8 cellular contexts compared by ENCODE assay signal in the genomic region with DNA sequence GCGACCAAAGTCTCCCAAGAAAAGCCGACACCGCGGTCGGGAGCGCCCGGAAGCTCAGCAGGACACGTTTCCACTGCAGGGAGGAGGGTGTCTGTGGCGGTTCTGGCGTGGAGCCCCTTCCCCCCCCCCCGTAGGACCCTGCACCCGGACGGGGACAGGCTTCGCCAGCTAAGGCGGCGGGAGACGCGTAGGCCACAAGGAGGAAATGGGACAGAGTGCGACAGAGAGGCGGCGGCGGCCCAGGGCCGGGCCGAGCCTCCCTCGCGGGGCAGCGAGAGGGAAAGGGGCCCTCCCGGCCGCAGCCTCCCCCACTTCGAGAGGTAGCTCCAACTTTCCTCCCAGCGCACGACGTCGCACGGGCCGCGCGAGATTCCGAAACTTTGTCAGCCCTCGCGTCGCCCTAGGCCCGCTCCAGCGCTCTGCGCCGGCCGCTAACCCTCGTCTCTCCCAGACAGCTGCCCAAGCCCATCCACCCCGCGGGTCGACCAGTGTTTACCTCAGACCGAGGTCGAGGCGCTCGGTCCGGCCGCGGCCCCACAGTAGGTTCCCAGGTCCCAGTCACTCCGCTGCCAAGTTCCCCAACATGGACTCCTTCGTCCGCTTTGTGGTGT. TPM values are rescaled to one million over a fixed set of nuclear protein-coding genes. Genes with fewer than 3 reads are reported as not detected.
DNase-seq lines count a peak whose midpoint lies in the region; ATAC-seq and TF ChIP-seq lines count a peak whose summit lies in the region.

No MANE protein-coding gene starts in this region.

- peak overlapping the region; percentile 75 for H3K4me3 ChIP-seq in RWPE2 (ENCODE audit: severe bottlenecking)
- peak overlapping the region; percentile 53 to 88 for H3K4me3 ChIP-seq in aorta (ENCODE audit: low read length in 2 of 2)

- peak; percentile 69 for DNase-seq in RWPE2 (ENCODE audit: low spot score)
- peak; percentile 33 to 54 (median 52) for DNase-seq in activated naive CD4-positive, alpha-beta T cell (lab: John Stamatoyannopoulos, UW)
- peak; percentile 91 for DNase-seq in cardiac septum (ENCODE audit: low spot score)
- no peak for DNase-seq in progenitor cell of endocrine pancreas (ENCODE audit: low spot score, unreplicated experiment)
- DNase-seq in aorta, result peak; percentile 83 to 89

- TF ChIP-seq CTCF in C4-2B (conservative IDR thresholded peaks at IDR 0.05) (no peak), RWPE2 (IDR thresholded peaks at IDR 0.05; ENCODE audit: poor library complexity, severe bottlenecking) (no peak), progenitor cell of endocrine pancreas (IDR thresholded peaks at IDR 0.05; ENCODE audit: unreplicated experiment) (no peak)

- 0% methylated on average over 51 to 61 of the region's 61 CpGs for WGBS in aorta, 2 donors

- H3K9me3 Mint-ChIP-seq in progenitor cell of endocrine pancreas (ENCODE audit: low read depth), result no peaks in the 10 kb centered on the region

- H3K27ac Mint-ChIP-seq in progenitor cell of endocrine pancreas, result peak overlapping the region; percentile 99

- H3K27me3 Mint-ChIP-seq in progenitor cell of endocrine pancreas, result no peaks in the 10 kb centered on the region

- intact Hi-C loops in cardiac septum (cut with DNase I) (loop anchor here (2.0 to 5.0 kb wide), 3 partner anchors 137 to 277 kb away; partner anchors contain the start of genes ARID2 and SLC38A1), aorta (cut with DNase I) (loop anchor here (2.0 to 10.0 kb wide), 4 partner anchors 58 to 362 kb away; partner anchors contain the start of gene ARID2 (in 1 of the 2))

- H3K4me3 Mint-ChIP-seq in progenitor cell of endocrine pancreas (ENCODE audit: low read depth), result peak overlapping the region; percentile 89

- H3K27ac ChIP-seq in C4-2B (peak overlapping the region; percentile 98), RWPE2 (ENCODE audit: poor library complexity, severe bottlenecking) (peak overlapping the region; percentile 88), aorta (ENCODE audit: low read depth in 1 of 2, low read length in 2 of 2) (peak overlapping the region; percentile 62 to 79)

- H3K9me3 ChIP-seq in RWPE2 (ENCODE audit: severe bottlenecking), result no peaks in the 10 kb centered on the region
- H3K9me3 ChIP-seq in aorta (ENCODE audit: control insufficient read depth, low read length), result no peaks in the 10 kb centered on the region

- peak; percentile 22 for ATAC-seq in GM19328 (IDR thresholded peaks at IDR 0.05; ENCODE audit: unreplicated experiment)
- peak; percentile 25 for ATAC-seq in HG03442 (IDR thresholded peaks at IDR 0.05; ENCODE audit: unreplicated experiment)
- peak; percentile 51 for ATAC-seq in RWPE2 (ENCODE audit: low read depth)
- peak; percentile 72 for ATAC-seq in aorta (ENCODE audit: low FRiP score)

- H3K36me3 ChIP-seq in RWPE2 (ENCODE audit: low read depth) (peaks cover 21% of the 10 kb centered on the region), aorta (ENCODE audit: control insufficient read depth in 1 of 2, insufficient read depth in 2 of 2, low read length in 1 of 2) (no peaks in the 10 kb centered on the region)

- peaks cover 16% of the 10 kb centered on the region for H3K36me3 Mint-ChIP-seq in progenitor cell of endocrine pancreas (ENCODE audit: insufficient read depth)

- no peaks in the 10 kb centered on the region for H3K27me3 ChIP-seq in RWPE2 (ENCODE audit: insufficient read depth, poor library complexity, severe bottlenecking)
- H3K27me3 ChIP-seq in aorta (ENCODE audit: control insufficient read depth in 1 of 2, insufficient read depth in 2 of 2, low read length in 1 of 2), result no peaks in the 10 kb centered on the region

- H3K4me1 Mint-ChIP-seq in progenitor cell of endocrine pancreas (ENCODE audit: low read depth), result peaks cover 36% of the 10 kb centered on the region

- H3K4me1 ChIP-seq in RWPE2 (ENCODE audit: insufficient read depth, poor library complexity, severe bottlenecking), result peaks cover 15% of the 10 kb centered on the region
- H3K4me1 ChIP-seq in aorta (ENCODE audit: control insufficient read depth in 1 of 2, insufficient read depth in 2 of 2, low read length in 2 of 2), result peaks cover 0 to 5% of the 10 kb centered on the region in 2 donors

RNA-seq across cellular contexts. Expression of gene SCAF11, which starts 0.4 kb away (rescaled TPM):
- total RNA-seq in cardiac septum, result 109 TPM
- 104 and 113 TPM in 2 replicates for total RNA-seq in progenitor cell of endocrine pancreas
- 100 to 1,000 TPM; 146 to 167 TPM for total RNA-seq in aorta
- 10 to 100 TPM; 25.5 to 28.9 TPM for polyA plus RNA-seq in aorta

Comparison
In these comparisons a context has a peak if more than half of its experiments do, and no peak if none do; other contexts are left out.
1. ATAC-seq: peak in every context shown above with its lines; median percentile 72 in aorta; 51 in RWPE2; 25 in HG03442; 22 in GM19328.